8 cellular contexts compared by ENCODE assay signal in the genomic region with DNA sequence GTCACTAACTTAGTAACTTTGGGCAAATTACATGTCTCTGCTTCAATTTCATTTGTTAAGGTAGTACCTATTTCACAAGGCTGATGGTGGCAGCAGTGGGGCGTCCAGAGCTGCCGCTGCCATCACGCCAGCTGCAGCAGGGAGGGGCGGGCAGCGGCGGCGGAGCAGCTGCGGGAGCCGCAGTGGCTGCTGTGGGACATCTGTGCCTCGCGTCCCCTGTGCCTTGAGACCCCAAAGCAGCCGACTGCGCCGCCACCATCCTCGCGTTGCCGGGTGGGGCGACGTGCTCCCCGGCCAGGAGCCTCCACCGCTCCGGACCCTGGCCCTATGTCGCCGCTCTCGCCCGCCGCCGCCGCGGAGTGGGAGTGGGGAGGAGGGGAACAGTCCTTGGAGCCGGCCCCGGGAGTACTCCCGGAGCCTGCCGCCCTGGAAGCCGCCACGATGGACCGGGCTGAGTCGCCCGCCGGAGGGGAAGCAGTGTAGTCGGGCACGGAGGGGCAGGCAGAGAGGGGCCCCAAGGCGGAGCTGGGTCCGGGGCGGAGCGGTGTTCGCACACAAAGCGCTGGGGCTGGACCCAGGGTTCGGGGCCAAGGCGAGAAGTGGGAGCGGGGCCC. TPM values are rescaled to one million over a fixed set of nuclear protein-coding genes. Genes with fewer than 3 reads are reported as not detected.
A peak's percentile ranks its signal among the peaks of the same experiment; 100 is the strongest.
DNase-seq lines count a peak whose midpoint lies in the region; ATAC-seq and TF ChIP-seq lines count a peak whose summit lies in the region.

No MANE protein-coding gene starts in this region.

- peak overlapping the region; percentile 16 for H3K4me3 ChIP-seq in CD8-positive, alpha-beta memory T cell (ENCODE audit: low read length)
- H3K4me3 ChIP-seq in GM23338 (peak overlapping the region; percentile 92), mononuclear cell (ENCODE audit: low read length) (peak overlapping the region; percentile 43)

- H3K27ac ChIP-seq in CD8-positive, alpha-beta memory T cell (ENCODE audit: low read depth, low read length): no peak overlapping the region
- peak overlapping the region; percentile 35 for H3K27ac ChIP-seq in GM23338 (ENCODE audit: low read depth)

- CTCF ChIA-PET in CD8-positive, alpha-beta memory T cell (lab: Charles Lee): interaction anchor here (0.5 to 1.6 kb wide), 4 partner anchors 11 to 443 kb away, joined by 3 to 9 read pairs (median 4); no protein-coding TSS in a partner anchor

- TF ChIP-seq CTCF in GM23338 (conservative IDR thresholded peaks at IDR 0.05; ENCODE audit: low read depth in 2 of 2): peak; percentile 28 to 68; a peak in 3 of 4 replicates

- no peak for TF ChIP-seq POLR2A in erythroblast (IDR thresholded peaks at IDR 0.05; ENCODE audit: low read length)

- peaks cover 0 to 1% (median 0%) of the 10 kb centered on the region in 5 donors for H3K9me3 Mint-ChIP-seq in CD8-positive, alpha-beta memory T cell
- peaks cover 15% of the 10 kb centered on the region for H3K9me3 Mint-ChIP-seq in GM23338
- no peaks in the 10 kb centered on the region for H3K9me3 Mint-ChIP-seq in stimulated activated effector memory CD8-positive, alpha-beta T cell treated with anti-CD3 and anti-CD28 coated beads, Interleukin-12 subunit alpha, Interleukin-12 subunit beta, amount 100 ng/mL, for 72 hours

- peak overlapping the region in 5 of 8 donors; percentile 7 to 75 (median 71) for H3K27ac Mint-ChIP-seq in CD8-positive, alpha-beta memory T cell
- no peak overlapping the region for H3K27ac Mint-ChIP-seq in GM23338
- H3K27ac Mint-ChIP-seq in stimulated activated effector memory CD8-positive, alpha-beta T cell treated with anti-CD3 and anti-CD28 coated beads, Interleukin-12 subunit alpha, Interleukin-12 subunit beta, amount 100 ng/mL, for 72 hours: peak overlapping the region; percentile 85

- peak overlapping the region; percentile 97 for H2AFZ ChIP-seq in GM23338

- no peaks in the 10 kb centered on the region for H3F3A ChIP-seq in GM23338 (replicated peaks; ENCODE audit: low read depth)

- no peaks in the 10 kb centered on the region for H4K20me1 ChIP-seq in GM23338 (replicated peaks; ENCODE audit: insufficient read depth)

- H3K4me3 Mint-ChIP-seq in CD8-positive, alpha-beta memory T cell: peak overlapping the region; percentile 22 to 81 (median 77)
- H3K4me3 Mint-ChIP-seq in GM23338: peak overlapping the region; percentile 81
- H3K4me3 Mint-ChIP-seq in stimulated activated effector memory CD8-positive, alpha-beta T cell treated with anti-CD3 and anti-CD28 coated beads, Interleukin-12 subunit alpha, Interleukin-12 subunit beta, amount 100 ng/mL, for 72 hours: peak overlapping the region; percentile 75

- POLR2A ChIA-PET in CD8-positive, alpha-beta memory T cell (lab: Charles Lee): interaction anchor here (0.7 to 0.9 kb wide), 2 partner anchors 15 to 379 kb away, joined by 3 read pairs; no protein-coding TSS in a partner anchor

- no peaks in the 10 kb centered on the region for H3K36me3 ChIP-seq in CD8-positive, alpha-beta memory T cell (ENCODE audit: insufficient read depth, low read length)
- H3K36me3 ChIP-seq in GM23338 (ENCODE audit: insufficient read depth): no peaks in the 10 kb centered on the region

- ATAC-seq in GM23338 (peak; percentile 76), HG02610 (IDR thresholded peaks at IDR 0.05; ENCODE audit: unreplicated experiment) (no peak)
- peak; percentile 94 for ATAC-seq in stimulated activated effector memory CD8-positive, alpha-beta T cell treated with anti-CD3 and anti-CD28 coated beads, Interleukin-12 subunit alpha, Interleukin-12 subunit beta, amount 100 ng/mL, for 72 hours

- H3K9me3 ChIP-seq in CD8-positive, alpha-beta memory T cell (ENCODE audit: low read length): no peaks in the 10 kb centered on the region
- no peaks in the 10 kb centered on the region for H3K9me3 ChIP-seq in mononuclear cell (ENCODE audit: low read depth, low read length)

- peaks cover 10% of the 10 kb centered on the region for H3K4me1 ChIP-seq in CD8-positive, alpha-beta memory T cell (ENCODE audit: insufficient read depth, low read length)
- peaks cover 9% of the 10 kb centered on the region for H3K4me1 ChIP-seq in GM23338 (ENCODE audit: insufficient read depth)
- H3K4me1 ChIP-seq in mononuclear cell (ENCODE audit: insufficient read depth, low read length): peaks cover 4% of the 10 kb centered on the region

- peak overlapping the region; percentile 77 for H3K4me2 ChIP-seq in GM23338

- DNase-seq in CD8-positive, alpha-beta memory T cell: peak in 4 of 5 donors; percentile 6 to 63 (median 37)
- DNase-seq in GM23338 (ENCODE audit: low spot score) (peak; percentile 78), NCI-H524 treated with DMSO at 0.1 percent for 48 hours (lab: John Stamatoyannopoulos, UW) (peak; percentile 33), activated T-cell treated with anti-CD3 and anti-CD28 coated beads for 4 hours (peak; percentile 24), erythroblast (lab: John Stamatoyannopoulos, UW) (peak; percentile 43 to 46)
- peak in 1 of 2 donors; percentile 20 for DNase-seq in stimulated activated effector memory CD8-positive, alpha-beta T cell treated with anti-CD3 and anti-CD28 coated beads, Interleukin-12 subunit alpha, Interleukin-12 subunit beta, amount 100 ng/mL, for 72 hours (ENCODE audit: low spot score in 2 of 2)

- peaks cover 13 to 20% (median 16%) of the 10 kb centered on the region in 3 donors for H3K4me1 Mint-ChIP-seq in CD8-positive, alpha-beta memory T cell
- peaks cover 9% of the 10 kb centered on the region for H3K4me1 Mint-ChIP-seq in GM23338
- H3K4me1 Mint-ChIP-seq in stimulated activated effector memory CD8-positive, alpha-beta T cell treated with anti-CD3 and anti-CD28 coated beads, Interleukin-12 subunit alpha, Interleukin-12 subunit beta, amount 100 ng/mL, for 72 hours: peaks cover 16% of the 10 kb centered on the region

- H3K27me3 Mint-ChIP-seq in CD8-positive, alpha-beta memory T cell: no peaks in the 10 kb centered on the region
- no peaks in the 10 kb centered on the region for H3K27me3 Mint-ChIP-seq in GM23338 (ENCODE audit: insufficient read depth, low read depth, poor library complexity)

- H3K9me2 ChIP-seq in GM23338 (ENCODE audit: insufficient read depth): no peaks in the 10 kb centered on the region

- H3K79me2 ChIP-seq in GM23338 (replicated peaks; ENCODE audit: insufficient read depth): no peaks in the 10 kb centered on the region

- peaks cover 2 to 39% (median 7%) of the 10 kb centered on the region in 3 donors for H3K36me3 Mint-ChIP-seq in CD8-positive, alpha-beta memory T cell
- H3K36me3 Mint-ChIP-seq in GM23338 (ENCODE audit: low read depth): peaks cover 14% of the 10 kb centered on the region
- no peaks in the 10 kb centered on the region for H3K36me3 Mint-ChIP-seq in stimulated activated effector memory CD8-positive, alpha-beta T cell treated with anti-CD3 and anti-CD28 coated beads, Interleukin-12 subunit alpha, Interleukin-12 subunit beta, amount 100 ng/mL, for 72 hours

- H3K27me3 ChIP-seq in CD8-positive, alpha-beta memory T cell (ENCODE audit: insufficient read depth, low read length, poor library complexity, severe bottlenecking): no peaks in the 10 kb centered on the region
- H3K27me3 ChIP-seq in GM23338 (ENCODE audit: insufficient read depth) (no peaks in the 10 kb centered on the region), mononuclear cell (ENCODE audit: insufficient read depth, low read length) (peaks cover 3% of the 10 kb centered on the region)

TF ChIP-seq in GM23338, 12 proteins besides CTCF, POLR2A, EP300 and RAD21:
- TF ChIP-seq POLR2AphosphoS5 (IDR thresholded peaks at IDR 0.05; ENCODE audit: low read depth): peak; percentile 53
- no peak for TF ChIP-seq ZNF331 (CRISPR knock-in tag; IDR thresholded peaks at IDR 0.05; ENCODE audit: low read depth)
TF ChIP-seq in GM23338: peak in this region for 1.

RNA-seq across cellular contexts. Expression of a gene that starts 51.4 kb away (rescaled TPM):
- total RNA-seq in CD8-positive, alpha-beta memory T cell: 1 to 10 TPM; 1.4 to 1.6 TPM
- 2.2 TPM for polyA plus RNA-seq in CD8-positive, alpha-beta memory T cell
- total RNA-seq in GM23338 (2014; rRNA removed; shearing (Covaris generic)): not detected in 2 replicates
- 0.92 and 1.3 TPM in 2 replicates for polyA plus RNA-seq in GM23338 (2016; fragmentation: Nextera tagmentation; extraction: Ambion mirVana)
- not detected for total RNA-seq in mononuclear cell

Comparison
In these comparisons a context has a peak if more than half of its experiments do, and no peak if none do; other contexts are left out.
1. H3K4me3 ChIP-seq: peak in every context shown above with its lines; median percentile 92 in GM23338; 43 in mononuclear cell; 16 in CD8-positive, alpha-beta memory T cell.